23 cellular contexts compared by ENCODE assay signal in the genomic region with DNA sequence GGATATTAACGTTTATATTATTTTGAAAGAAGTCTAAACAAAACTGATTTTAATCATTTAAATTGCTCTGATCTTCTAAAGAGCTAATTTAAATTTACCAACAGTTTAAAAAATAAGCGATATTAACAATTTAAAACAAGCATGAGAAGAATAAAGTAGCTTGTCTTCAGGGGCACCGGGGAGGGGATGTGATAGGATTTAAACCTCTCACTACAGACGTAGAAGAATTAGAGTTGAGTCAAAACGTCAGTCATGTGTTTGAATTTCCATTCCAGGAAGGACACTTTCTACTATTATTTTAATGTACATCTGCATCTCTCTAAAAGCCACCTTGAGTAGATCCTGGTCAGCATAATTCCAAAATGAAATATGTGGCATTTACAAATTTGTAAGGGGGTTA. TPM values are rescaled to one million over a fixed set of nuclear protein-coding genes. Genes with fewer than 3 reads are reported as not detected.
"Had no signal": no experiment of that assay in that cellular context is flagged by ENCODE, and none has a peak within 500 bp of the region (broad histone marks: within the 10 kb centered on the region; RNA-seq: fewer than 3 reads in every experiment).

No MANE protein-coding gene starts in this region.

- H3K4me2 ChIP-seq: hepatocyte, smooth muscle cell had no signal

- H3K9me3 Mint-ChIP-seq: dendritic cell treated with granulocyte-macrophage colony-stimulating factor and Interleukin-4, amounts not matched to agents 40 ng/mL and 50 ng/mL, for 4 days; effector memory CD8-positive, alpha-beta T cell; naive B cell; nephron progenitor cell had no signal

- H3K36me3 Mint-ChIP-seq: naive B cell had no signal

- H3K4me3 Mint-ChIP-seq: dendritic cell treated with granulocyte-macrophage colony-stimulating factor and Interleukin-4, amounts not matched to agents 40 ng/mL and 50 ng/mL, for 4 days; effector memory CD8-positive, alpha-beta T cell; naive B cell; nephron progenitor cell had no signal

- DNase-seq: effector memory CD8-positive, alpha-beta T cell; esophagus squamous epithelium; foreskin fibroblast; left colon; mesendoderm; naive B cell; nephron progenitor cell; right cardiac atrium; stimulated activated CD4-positive, alpha-beta T cell treated with anti-CD3 and anti-CD28 coated beads, Interleukin-2, amount 100 ng/mL, for 48 hours; stimulated activated naive CD4-positive, alpha-beta T cell treated with Interleukin-2 at 50 U/mL for 16 hours; tibial artery; upper lobe of left lung; uterus had no signal

- H3K36me3 ChIP-seq: esophagus squamous epithelium, tibial artery, upper lobe of left lung had no signal

- H3K4me3 ChIP-seq: esophagus squamous epithelium, hepatocyte, smooth muscle cell, tibial artery, upper lobe of left lung, uterus had no signal

- H3K4me1 ChIP-seq: esophagus squamous epithelium, tibial artery, upper lobe of left lung, uterus had no signal

- H3K27ac Mint-ChIP-seq: dendritic cell treated with granulocyte-macrophage colony-stimulating factor and Interleukin-4, amounts not matched to agents 40 ng/mL and 50 ng/mL, for 4 days; effector memory CD8-positive, alpha-beta T cell; naive B cell; nephron progenitor cell had no signal

- H3K4me1 Mint-ChIP-seq: naive B cell, nephron progenitor cell had no signal

- H3K79me2 ChIP-seq: hepatocyte had no signal

- H3K27me3 Mint-ChIP-seq: dendritic cell treated with granulocyte-macrophage colony-stimulating factor and Interleukin-4, amounts not matched to agents 40 ng/mL and 50 ng/mL, for 4 days; effector memory CD8-positive, alpha-beta T cell; naive B cell had no signal

- H3K27me3 ChIP-seq: esophagus squamous epithelium, hepatocyte, tibial artery, upper lobe of left lung, uterus had no signal

- H3K9me3 ChIP-seq: uterus had no signal

- H2AFZ ChIP-seq: hepatocyte had no signal

- H3K27ac ChIP-seq: esophagus squamous epithelium, hepatocyte, tibial artery, upper lobe of left lung, uterus had no signal

- ATAC-seq: effector memory CD8-positive, alpha-beta T cell; left colon; right cardiac atrium had no signal

RNA-seq across cellular contexts. Expression of gene TPTE, which starts 58.2 kb away (rescaled TPM):
- total RNA-seq: epithelial cell of proximal tubule, esophagus squamous epithelium, hepatocyte, kidney epithelial cell, left colon, liver, lung microvascular endothelial cell, omental fat pad, posterior vena cava, right cardiac atrium, smooth muscle cell, temporal lobe, upper lobe of left lung had no signal
